Comparison of ENCODE assay signal across 19 cellular contexts in genomic region chr2:180577567-180577966, GRCh38.
DNase-seq lines count a peak whose midpoint lies in the region; ATAC-seq, FAIRE-seq and TF ChIP-seq lines count a peak whose summit lies in the region.
"Had no signal": no experiment of that assay in that cellular context is flagged by ENCODE, and none has a peak within 500 bp of the region (broad histone marks: within the 10 kb centered on the region; RNA-seq: fewer than 3 reads in every experiment).

No MANE protein-coding gene starts in this region.

- FAIRE-seq in bronchial epithelial cell (lab: Jason Lieb, UNC) = no peak
- FAIRE-seq: A204.1, D721Med had no signal

- H3K36me3 ChIP-seq in bronchial epithelial cell (ENCODE audit: control insufficient read depth, insufficient read depth, low read length) = no peaks in the 10 kb centered on the region
- H3K36me3 ChIP-seq: BLaER1, SJCRH30 had no signal

- H3K4me3 ChIP-seq in bronchial epithelial cell (ENCODE audit: low read depth, low read length) (no peak overlapping the region), skeletal muscle cell (ENCODE audit: low read depth, low read length) (no peak overlapping the region)
- H3K4me3 ChIP-seq: BLaER1, SJCRH30 had no signal

- ATAC-seq in HG03469 (IDR thresholded peaks at IDR 0.05; ENCODE audit: unreplicated experiment) (no peak), GM21447 (IDR thresholded peaks at IDR 0.05; ENCODE audit: unreplicated experiment) (no peak)
- ATAC-seq: CD8-positive, alpha-beta T cell had no signal

- H3K27me3 ChIP-seq in bronchial epithelial cell (ENCODE audit: control insufficient read depth, insufficient read depth, low read length) = no peaks in the 10 kb centered on the region
- H3K27me3 ChIP-seq: BLaER1, SJCRH30 had no signal

- DNase-seq in NCI-H2029 (lab: John Stamatoyannopoulos, UW) = peak; percentile 20
- no peak for DNase-seq in NCI-H2029 treated with DMSO at 0.1 percent for 48 hours (lab: John Stamatoyannopoulos, UW)
- DNase-seq in NCI-H69 (lab: John Stamatoyannopoulos, UW) = peak; percentile 71
- peak; percentile 27 for DNase-seq in bronchial epithelial cell (ENCODE audit: low read depth)
- DNase-seq in skeletal muscle cell (ENCODE audit: low read depth) = peak; percentile 7
- no peak for DNase-seq in HUDEP-2 (lab: John Stamatoyannopoulos, UW; ENCODE audit: unreplicated experiment in 76 of 76)
- DNase-seq: CD8-positive, alpha-beta T cell; HFFc6; NCI-H1092; NCI-H187 treated with DMSO at 0.1 percent for 48 hours; NCI-H510A treated with DMSO at 0.1 percent for 48 hours; NK-92 treated with Interleukin-12 subunit alpha and Interleukin-12 subunit beta, amount 100 ng/mL, for 24 hours; RPMI8226; SJCRH30 had no signal

- TF ChIP-seq CTCF in bronchial epithelial cell (IDR thresholded peaks at IDR 0.05; ENCODE audit: insufficient read depth, low read length, severe bottlenecking) = no peak

Comparison
In these comparisons a context has a peak if more than half of its experiments do, and no peak if none do; other contexts are left out.
1. DNase-seq: peak in NCI-H2029 (single experiment), NCI-H69 (single experiment), bronchial epithelial cell (single experiment) and skeletal muscle cell (single experiment); none in NCI-H2029 treated with DMSO at 0.1 percent for 48 hours (single experiment) and HUDEP-2 (0 of 76).